7 cellular contexts compared by ENCODE assay signal in genomic region chr2:40827371-40827770, GRCh38.
"Had no signal": no experiment of that assay in that cellular context is flagged by ENCODE, and none has a peak within 500 bp of the region (broad histone marks: within the 10 kb centered on the region; RNA-seq: fewer than 3 reads in every experiment).

No MANE protein-coding gene starts in this region.

- H3K4me1 Mint-ChIP-seq: naive B cell; stimulated activated effector memory CD8-positive, alpha-beta T cell treated with anti-CD3 and anti-CD28 coated beads, Interleukin-12 subunit alpha, Interleukin-12 subunit beta, amount 100 ng/mL, for 72 hours had no signal

- H3K27me3 Mint-ChIP-seq: naive B cell had no signal

- H3K27me3 ChIP-seq: pancreas had no signal

- H3K9me3 Mint-ChIP-seq: activated T-helper 1 cell treated with anti-CD3 and anti-CD28 coated beads, Interleukin-12 subunit alpha, Interleukin-12 subunit beta, Interleukin-2, Interleukin-4 antibody, amounts not matched to agents 30 ng/mL and 10 ng/mL and 1 ng/mL, durations not matched to agents 14 hours and 24 hours and 36 hours had no signal

- H3K4me1 ChIP-seq: pancreas had no signal

- H3K9me3 ChIP-seq: pancreas had no signal

- H3K36me3 Mint-ChIP-seq: naive B cell; stimulated activated effector memory CD8-positive, alpha-beta T cell treated with anti-CD3 and anti-CD28 coated beads, Interleukin-12 subunit alpha, Interleukin-12 subunit beta, amount 100 ng/mL, for 72 hours had no signal

- H3K4me3 Mint-ChIP-seq: activated T-helper 1 cell treated with anti-CD3 and anti-CD28 coated beads, Interleukin-12 subunit alpha, Interleukin-12 subunit beta, Interleukin-2, Interleukin-4 antibody, amounts not matched to agents 30 ng/mL and 10 ng/mL and 1 ng/mL, durations not matched to agents 14 hours and 24 hours and 36 hours; naive B cell; stimulated activated effector memory CD8-positive, alpha-beta T cell treated with anti-CD3 and anti-CD28 coated beads, Interleukin-12 subunit alpha, Interleukin-12 subunit beta, amount 100 ng/mL, for 72 hours had no signal

- DNase-seq: activated CD4-positive, CD25-positive, alpha-beta regulatory T cell treated with anti-CD3 and anti-CD28 coated beads, Interleukin-2, amount 50 U/mL, for 72 hours; islet precursor cell; naive B cell; pancreas; T-helper 9 cell had no signal

- H3K4me3 ChIP-seq: pancreas had no signal

- H3K27ac Mint-ChIP-seq: activated T-helper 1 cell treated with anti-CD3 and anti-CD28 coated beads, Interleukin-12 subunit alpha, Interleukin-12 subunit beta, Interleukin-2, Interleukin-4 antibody, amounts not matched to agents 30 ng/mL and 10 ng/mL and 1 ng/mL, durations not matched to agents 14 hours and 24 hours and 36 hours; stimulated activated effector memory CD8-positive, alpha-beta T cell treated with anti-CD3 and anti-CD28 coated beads, Interleukin-12 subunit alpha, Interleukin-12 subunit beta, amount 100 ng/mL, for 72 hours had no signal

- H3K36me3 ChIP-seq: pancreas had no signal
